In the genomic region with DNA sequence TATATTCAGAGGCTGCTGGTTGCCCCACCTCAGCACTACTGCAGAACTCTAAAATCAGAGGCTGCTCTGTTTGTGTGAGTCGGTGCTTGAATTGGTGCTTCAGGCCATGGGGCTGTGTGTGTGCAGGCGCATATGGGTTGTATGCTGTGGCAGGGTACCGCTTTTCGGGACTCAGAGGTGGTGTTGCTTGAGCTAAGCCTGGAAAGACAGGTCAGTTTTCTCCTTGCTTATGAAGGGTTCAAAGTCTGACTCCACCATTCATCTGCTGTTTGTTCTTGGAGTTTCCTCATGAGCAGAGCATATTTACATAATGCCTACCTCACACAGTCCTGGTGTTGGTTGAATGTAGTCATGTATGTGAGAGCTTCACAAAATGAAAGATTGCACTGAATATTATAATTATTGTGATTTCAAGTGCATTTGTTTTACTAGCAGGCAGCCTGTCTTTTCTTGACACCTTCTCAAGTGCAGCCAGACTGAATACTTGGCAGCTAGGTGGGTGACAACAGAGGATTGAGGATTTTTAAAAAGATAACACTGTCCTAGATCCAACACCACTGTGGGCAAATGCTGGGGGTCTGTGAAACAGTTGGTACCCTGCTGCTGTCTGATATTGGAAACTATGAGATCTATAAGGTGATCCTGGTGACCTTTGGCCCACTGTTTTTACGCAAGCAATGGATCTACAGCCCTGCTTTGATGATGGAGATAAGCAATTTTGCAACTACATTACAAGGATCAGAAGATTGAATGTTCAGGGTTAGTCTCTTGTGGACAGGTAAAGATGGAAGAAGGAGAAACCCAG, we compare ENCODE assay signal across 1 cellular context.
TF ChIP-seq lines count a peak whose summit lies in the region.

No MANE protein-coding gene starts in this region.

TF ChIP-seq in HepG2, 621 proteins besides CTCF, POLR2A, EP300 and RAD21 (continued from another document and continues in another):
- TF ChIP-seq, protein P1, sequence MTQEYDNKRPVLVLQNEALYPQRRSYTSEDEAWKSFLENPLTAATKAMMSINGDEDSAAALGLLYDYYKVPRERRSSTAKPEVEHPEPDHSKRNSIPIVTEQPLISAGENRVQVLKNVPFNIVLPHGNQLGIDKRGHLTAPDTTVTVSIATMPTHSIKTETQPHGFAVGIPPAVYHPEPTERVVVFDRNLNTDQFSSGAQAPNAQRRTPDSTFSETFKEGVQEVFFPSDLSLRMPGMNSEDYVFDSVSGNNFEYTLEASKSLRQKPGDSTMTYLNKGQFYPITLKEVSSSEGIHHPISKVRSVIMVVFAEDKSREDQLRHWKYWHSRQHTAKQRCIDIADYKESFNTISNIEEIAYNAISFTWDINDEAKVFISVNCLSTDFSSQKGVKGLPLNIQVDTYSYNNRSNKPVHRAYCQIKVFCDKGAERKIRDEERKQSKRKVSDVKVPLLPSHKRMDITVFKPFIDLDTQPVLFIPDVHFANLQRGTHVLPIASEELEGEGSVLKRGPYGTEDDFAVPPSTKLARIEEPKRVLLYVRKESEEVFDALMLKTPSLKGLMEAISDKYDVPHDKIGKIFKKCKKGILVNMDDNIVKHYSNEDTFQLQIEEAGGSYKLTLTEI (CRISPR knock-in tag; conservative IDR thresholded peaks at IDR 0.05) = no peak
- TF ChIP-seq SP1 (IDR thresholded peaks at IDR 0.05) (no peak), SP1 (CRISPR knock-in tag; IDR thresholded peaks at IDR 0.05) (no peak), RBM39 (IDR thresholded peaks at IDR 0.05; ENCODE audit: low read depth, low read length, poor library complexity, severe bottlenecking) (no peak), ZNF354B (CRISPR knock-in tag; IDR thresholded peaks at IDR 0.05) (0 out of 2 replicates have a peak, but pooled peaks have one; percentile 8), ZNF816 (CRISPR knock-in tag; IDR thresholded peaks at IDR 0.05; ENCODE audit: borderline replicate concordance) (no peak), REL (CRISPR knock-in tag; conservative IDR thresholded peaks at IDR 0.05) (0 out of 2 replicates have a peak, but pooled peaks have one; percentile 43), NFKBIZ (CRISPR knock-in tag; IDR thresholded peaks at IDR 0.05) (0 out of 2 replicates have a peak, but pooled peaks have one; percentile 26), FOSL1 (CRISPR knock-in tag; IDR thresholded peaks at IDR 0.05; ENCODE audit: borderline replicate concordance) (no peak), ZFY (CRISPR knock-in tag; IDR thresholded peaks at IDR 0.05) (peak; percentile 64), BRCA1 (CRISPR knock-in tag; IDR thresholded peaks at IDR 0.05) (no peak), ZNF567 (CRISPR knock-in tag; IDR thresholded peaks at IDR 0.05; ENCODE audit: borderline replicate concordance) (no peak), MIER3 (CRISPR knock-in tag; IDR thresholded peaks at IDR 0.05; ENCODE audit: borderline replicate concordance) (peak; percentile 18; the same call in 1 of the 2 replicates), KLF16 (CRISPR knock-in tag; IDR thresholded peaks at IDR 0.05) (peak in 1 of 2 experiments; percentile 71; a peak in 2 of 4 replicates), GFI1 (CRISPR knock-in tag; IDR thresholded peaks at IDR 0.05; ENCODE audit: borderline replicate concordance) (0 out of 2 replicates have a peak, but pooled peaks have one; percentile 21), PPARG (CRISPR knock-in tag; conservative IDR thresholded peaks at IDR 0.05) (peak; percentile 89), TRIM24 (CRISPR knock-in tag; IDR thresholded peaks at IDR 0.05) (no peak), ZNF703 (CRISPR knock-in tag; IDR thresholded peaks at IDR 0.05; ENCODE audit: borderline replicate concordance) (no peak; the same call in 1 of the 2 replicates), SIX4 (CRISPR knock-in tag; IDR thresholded peaks at IDR 0.05) (no peak)
- TF ChIP-seq, protein P2, sequence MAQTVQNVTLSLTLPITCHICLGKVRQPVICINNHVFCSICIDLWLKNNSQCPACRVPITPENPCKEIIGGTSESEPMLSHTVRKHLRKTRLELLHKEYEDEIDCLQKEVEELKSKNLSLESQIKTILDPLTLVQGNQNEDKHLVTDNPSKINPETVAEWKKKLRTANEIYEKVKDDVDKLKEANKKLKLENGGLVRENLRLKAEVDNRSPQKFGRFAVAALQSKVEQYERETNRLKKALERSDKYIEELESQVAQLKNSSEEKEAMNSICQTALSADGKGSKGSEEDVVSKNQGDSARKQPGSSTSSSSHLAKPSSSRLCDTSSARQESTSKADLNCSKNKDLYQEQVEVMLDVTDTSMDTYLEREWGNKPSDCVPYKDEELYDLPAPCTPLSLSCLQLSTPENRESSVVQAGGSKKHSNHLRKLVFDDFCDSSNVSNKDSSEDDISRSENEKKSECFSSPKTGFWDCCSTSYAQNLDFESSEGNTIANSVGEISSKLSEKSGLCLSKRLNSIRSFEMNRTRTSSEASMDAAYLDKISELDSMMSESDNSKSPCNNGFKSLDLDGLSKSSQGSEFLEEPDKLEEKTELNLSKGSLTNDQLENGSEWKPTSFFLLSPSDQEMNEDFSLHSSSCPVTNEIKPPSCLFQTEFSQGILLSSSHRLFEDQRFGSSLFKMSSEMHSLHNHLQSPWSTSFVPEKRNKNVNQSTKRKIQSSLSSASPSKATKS (CRISPR knock-in tag; IDR thresholded peaks at IDR 0.05) = no peak
- TF ChIP-seq, protein P3, sequence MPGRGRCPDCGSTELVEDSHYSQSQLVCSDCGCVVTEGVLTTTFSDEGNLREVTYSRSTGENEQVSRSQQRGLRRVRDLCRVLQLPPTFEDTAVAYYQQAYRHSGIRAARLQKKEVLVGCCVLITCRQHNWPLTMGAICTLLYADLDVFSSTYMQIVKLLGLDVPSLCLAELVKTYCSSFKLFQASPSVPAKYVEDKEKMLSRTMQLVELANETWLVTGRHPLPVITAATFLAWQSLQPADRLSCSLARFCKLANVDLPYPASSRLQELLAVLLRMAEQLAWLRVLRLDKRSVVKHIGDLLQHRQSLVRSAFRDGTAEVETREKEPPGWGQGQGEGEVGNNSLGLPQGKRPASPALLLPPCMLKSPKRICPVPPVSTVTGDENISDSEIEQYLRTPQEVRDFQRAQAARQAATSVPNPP (CRISPR knock-in tag; IDR thresholded peaks at IDR 0.05) = no peak
- TF ChIP-seq, protein P4, sequence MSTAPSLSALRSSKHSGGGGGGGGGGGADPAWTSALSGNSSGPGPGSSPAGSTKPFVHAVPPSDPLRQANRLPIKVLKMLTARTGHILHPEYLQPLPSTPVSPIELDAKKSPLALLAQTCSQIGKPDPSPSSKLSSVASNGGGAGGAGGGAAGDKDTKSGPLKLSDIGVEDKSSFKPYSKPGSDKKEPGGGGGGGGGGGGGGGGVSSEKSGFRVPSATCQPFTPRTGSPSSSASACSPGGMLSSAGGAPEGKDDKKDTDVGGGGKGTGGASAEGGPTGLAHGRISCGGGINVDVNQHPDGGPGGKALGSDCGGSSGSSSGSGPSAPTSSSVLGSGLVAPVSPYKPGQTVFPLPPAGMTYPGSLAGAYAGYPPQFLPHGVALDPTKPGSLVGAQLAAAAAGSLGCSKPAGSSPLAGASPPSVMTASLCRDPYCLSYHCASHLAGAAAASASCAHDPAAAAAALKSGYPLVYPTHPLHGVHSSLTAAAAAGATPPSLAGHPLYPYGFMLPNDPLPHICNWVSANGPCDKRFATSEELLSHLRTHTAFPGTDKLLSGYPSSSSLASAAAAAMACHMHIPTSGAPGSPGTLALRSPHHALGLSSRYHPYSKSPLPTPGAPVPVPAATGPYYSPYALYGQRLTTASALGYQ (CRISPR knock-in tag; IDR thresholded peaks at IDR 0.05) = peak; percentile 30; the same call in 1 of the 2 replicates
- TF ChIP-seq, protein P5, sequence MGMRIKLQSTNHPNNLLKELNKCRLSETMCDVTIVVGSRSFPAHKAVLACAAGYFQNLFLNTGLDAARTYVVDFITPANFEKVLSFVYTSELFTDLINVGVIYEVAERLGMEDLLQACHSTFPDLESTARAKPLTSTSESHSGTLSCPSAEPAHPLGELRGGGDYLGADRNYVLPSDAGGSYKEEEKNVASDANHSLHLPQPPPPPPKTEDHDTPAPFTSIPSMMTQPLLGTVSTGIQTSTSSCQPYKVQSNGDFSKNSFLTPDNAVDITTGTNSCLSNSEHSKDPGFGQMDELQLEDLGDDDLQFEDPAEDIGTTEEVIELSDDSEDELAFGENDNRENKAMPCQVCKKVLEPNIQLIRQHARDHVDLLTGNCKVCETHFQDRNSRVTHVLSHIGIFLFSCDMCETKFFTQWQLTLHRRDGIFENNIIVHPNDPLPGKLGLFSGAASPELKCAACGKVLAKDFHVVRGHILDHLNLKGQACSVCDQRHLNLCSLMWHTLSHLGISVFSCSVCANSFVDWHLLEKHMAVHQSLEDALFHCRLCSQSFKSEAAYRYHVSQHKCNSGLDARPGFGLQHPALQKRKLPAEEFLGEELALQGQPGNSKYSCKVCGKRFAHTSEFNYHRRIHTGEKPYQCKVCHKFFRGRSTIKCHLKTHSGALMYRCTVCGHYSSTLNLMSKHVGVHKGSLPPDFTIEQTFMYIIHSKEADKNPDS (CRISPR knock-in tag; IDR thresholded peaks at IDR 0.05) = 0 out of 2 replicates have a peak, but pooled peaks have one; percentile 11
- TF ChIP-seq, protein P6, sequence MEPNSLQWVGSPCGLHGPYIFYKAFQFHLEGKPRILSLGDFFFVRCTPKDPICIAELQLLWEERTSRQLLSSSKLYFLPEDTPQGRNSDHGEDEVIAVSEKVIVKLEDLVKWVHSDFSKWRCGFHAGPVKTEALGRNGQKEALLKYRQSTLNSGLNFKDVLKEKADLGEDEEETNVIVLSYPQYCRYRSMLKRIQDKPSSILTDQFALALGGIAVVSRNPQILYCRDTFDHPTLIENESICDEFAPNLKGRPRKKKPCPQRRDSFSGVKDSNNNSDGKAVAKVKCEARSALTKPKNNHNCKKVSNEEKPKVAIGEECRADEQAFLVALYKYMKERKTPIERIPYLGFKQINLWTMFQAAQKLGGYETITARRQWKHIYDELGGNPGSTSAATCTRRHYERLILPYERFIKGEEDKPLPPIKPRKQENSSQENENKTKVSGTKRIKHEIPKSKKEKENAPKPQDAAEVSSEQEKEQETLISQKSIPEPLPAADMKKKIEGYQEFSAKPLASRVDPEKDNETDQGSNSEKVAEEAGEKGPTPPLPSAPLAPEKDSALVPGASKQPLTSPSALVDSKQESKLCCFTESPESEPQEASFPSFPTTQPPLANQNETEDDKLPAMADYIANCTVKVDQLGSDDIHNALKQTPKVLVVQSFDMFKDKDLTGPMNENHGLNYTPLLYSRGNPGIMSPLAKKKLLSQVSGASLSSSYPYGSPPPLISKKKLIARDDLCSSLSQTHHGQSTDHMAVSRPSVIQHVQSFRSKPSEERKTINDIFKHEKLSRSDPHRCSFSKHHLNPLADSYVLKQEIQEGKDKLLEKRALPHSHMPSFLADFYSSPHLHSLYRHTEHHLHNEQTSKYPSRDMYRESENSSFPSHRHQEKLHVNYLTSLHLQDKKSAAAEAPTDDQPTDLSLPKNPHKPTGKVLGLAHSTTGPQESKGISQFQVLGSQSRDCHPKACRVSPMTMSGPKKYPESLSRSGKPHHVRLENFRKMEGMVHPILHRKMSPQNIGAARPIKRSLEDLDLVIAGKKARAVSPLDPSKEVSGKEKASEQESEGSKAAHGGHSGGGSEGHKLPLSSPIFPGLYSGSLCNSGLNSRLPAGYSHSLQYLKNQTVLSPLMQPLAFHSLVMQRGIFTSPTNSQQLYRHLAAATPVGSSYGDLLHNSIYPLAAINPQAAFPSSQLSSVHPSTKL (CRISPR knock-in tag; IDR thresholded peaks at IDR 0.05) = peak; percentile 73
- TF ChIP-seq, protein P7, sequence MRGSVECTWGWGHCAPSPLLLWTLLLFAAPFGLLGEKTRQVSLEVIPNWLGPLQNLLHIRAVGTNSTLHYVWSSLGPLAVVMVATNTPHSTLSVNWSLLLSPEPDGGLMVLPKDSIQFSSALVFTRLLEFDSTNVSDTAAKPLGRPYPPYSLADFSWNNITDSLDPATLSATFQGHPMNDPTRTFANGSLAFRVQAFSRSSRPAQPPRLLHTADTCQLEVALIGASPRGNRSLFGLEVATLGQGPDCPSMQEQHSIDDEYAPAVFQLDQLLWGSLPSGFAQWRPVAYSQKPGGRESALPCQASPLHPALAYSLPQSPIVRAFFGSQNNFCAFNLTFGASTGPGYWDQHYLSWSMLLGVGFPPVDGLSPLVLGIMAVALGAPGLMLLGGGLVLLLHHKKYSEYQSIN (CRISPR knock-in tag; IDR thresholded peaks at IDR 0.05; ENCODE audit: borderline replicate concordance) = no peak
- TF ChIP-seq, protein P8, sequence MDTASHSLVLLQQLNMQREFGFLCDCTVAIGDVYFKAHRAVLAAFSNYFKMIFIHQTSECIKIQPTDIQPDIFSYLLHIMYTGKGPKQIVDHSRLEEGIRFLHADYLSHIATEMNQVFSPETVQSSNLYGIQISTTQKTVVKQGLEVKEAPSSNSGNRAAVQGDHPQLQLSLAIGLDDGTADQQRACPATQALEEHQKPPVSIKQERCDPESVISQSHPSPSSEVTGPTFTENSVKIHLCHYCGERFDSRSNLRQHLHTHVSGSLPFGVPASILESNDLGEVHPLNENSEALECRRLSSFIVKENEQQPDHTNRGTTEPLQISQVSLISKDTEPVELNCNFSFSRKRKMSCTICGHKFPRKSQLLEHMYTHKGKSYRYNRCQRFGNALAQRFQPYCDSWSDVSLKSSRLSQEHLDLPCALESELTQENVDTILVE (CRISPR knock-in tag; IDR thresholded peaks at IDR 0.05) = peak; percentile 14
- TF ChIP-seq, protein P9, sequence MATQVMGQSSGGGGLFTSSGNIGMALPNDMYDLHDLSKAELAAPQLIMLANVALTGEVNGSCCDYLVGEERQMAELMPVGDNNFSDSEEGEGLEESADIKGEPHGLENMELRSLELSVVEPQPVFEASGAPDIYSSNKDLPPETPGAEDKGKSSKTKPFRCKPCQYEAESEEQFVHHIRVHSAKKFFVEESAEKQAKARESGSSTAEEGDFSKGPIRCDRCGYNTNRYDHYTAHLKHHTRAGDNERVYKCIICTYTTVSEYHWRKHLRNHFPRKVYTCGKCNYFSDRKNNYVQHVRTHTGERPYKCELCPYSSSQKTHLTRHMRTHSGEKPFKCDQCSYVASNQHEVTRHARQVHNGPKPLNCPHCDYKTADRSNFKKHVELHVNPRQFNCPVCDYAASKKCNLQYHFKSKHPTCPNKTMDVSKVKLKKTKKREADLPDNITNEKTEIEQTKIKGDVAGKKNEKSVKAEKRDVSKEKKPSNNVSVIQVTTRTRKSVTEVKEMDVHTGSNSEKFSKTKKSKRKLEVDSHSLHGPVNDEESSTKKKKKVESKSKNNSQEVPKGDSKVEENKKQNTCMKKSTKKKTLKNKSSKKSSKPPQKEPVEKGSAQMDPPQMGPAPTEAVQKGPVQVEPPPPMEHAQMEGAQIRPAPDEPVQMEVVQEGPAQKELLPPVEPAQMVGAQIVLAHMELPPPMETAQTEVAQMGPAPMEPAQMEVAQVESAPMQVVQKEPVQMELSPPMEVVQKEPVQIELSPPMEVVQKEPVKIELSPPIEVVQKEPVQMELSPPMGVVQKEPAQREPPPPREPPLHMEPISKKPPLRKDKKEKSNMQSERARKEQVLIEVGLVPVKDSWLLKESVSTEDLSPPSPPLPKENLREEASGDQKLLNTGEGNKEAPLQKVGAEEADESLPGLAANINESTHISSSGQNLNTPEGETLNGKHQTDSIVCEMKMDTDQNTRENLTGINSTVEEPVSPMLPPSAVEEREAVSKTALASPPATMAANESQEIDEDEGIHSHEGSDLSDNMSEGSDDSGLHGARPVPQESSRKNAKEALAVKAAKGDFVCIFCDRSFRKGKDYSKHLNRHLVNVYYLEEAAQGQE (IDR thresholded peaks at IDR 0.05; ENCODE audit: borderline replicate concordance in 1 of 2, low read depth in 1 of 2, low read length in 2 of 2) = peak in 1 of 2 experiments; percentile 27; a peak in 2 of 4 replicates
- TF ChIP-seq, protein P10, sequence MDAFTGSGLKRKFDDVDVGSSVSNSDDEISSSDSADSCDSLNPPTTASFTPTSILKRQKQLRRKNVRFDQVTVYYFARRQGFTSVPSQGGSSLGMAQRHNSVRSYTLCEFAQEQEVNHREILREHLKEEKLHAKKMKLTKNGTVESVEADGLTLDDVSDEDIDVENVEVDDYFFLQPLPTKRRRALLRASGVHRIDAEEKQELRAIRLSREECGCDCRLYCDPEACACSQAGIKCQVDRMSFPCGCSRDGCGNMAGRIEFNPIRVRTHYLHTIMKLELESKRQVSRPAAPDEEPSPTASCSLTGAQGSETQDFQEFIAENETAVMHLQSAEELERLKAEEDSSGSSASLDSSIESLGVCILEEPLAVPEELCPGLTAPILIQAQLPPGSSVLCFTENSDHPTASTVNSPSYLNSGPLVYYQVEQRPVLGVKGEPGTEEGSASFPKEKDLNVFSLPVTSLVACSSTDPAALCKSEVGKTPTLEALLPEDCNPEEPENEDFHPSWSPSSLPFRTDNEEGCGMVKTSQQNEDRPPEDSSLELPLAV (CRISPR knock-in tag; conservative IDR thresholded peaks at IDR 0.05; ENCODE audit: low read depth) = no peak
